8 cellular contexts compared by ENCODE assay signal in genomic region chr11:121451178-121451981, GRCh38. TPM values are rescaled to one million over a fixed set of nuclear protein-coding genes. Genes with fewer than 3 reads are reported as not detected.
DNase-seq lines count a peak whose midpoint lies in the region; ATAC-seq and TF ChIP-seq lines count a peak whose summit lies in the region.

No MANE protein-coding gene starts in this region.

- peak overlapping the region; percentile 94 for H3K27ac Mint-ChIP-seq in activated naive CD8-positive, alpha-beta T cell treated with anti-CD3 and anti-CD28 coated beads for 36 hours

- ATAC-seq in GM18502 (IDR thresholded peaks at IDR 0.05; ENCODE audit: poor library complexity, unreplicated experiment) (peak; percentile 8), IMR-90 (ENCODE audit: low read depth) (no peak), GM21528 (IDR thresholded peaks at IDR 0.05; ENCODE audit: low FRiP score, unreplicated experiment) (no peak), GM18909 (IDR thresholded peaks at IDR 0.05; ENCODE audit: poor library complexity, unreplicated experiment) (no peak)

- dilution Hi-C loops in IMR-90 (cut with HindIII; ENCODE audit: low sequenced_read_pairs, unreplicated experiment): no loop called here

- H3K27me3 ChIP-seq in IMR-90 (ENCODE audit: control insufficient read depth, insufficient read depth, low read length): peaks cover 46% of the 10 kb centered on the region
- peaks cover 14% of the 10 kb centered on the region for H3K27me3 ChIP-seq in suprapubic skin

- no peak overlapping the region for H2AK9ac ChIP-seq in IMR-90 (replicated peaks; ENCODE audit: low read depth, low read length, poor library complexity)

- TF ChIP-seq RAD21 in IMR-90 (IDR thresholded peaks at IDR 0.05; ENCODE audit: low read length): no peak

- H4K20me1 ChIP-seq in IMR-90 (ENCODE audit: insufficient read depth, low read length): no peaks in the 10 kb centered on the region

- H3K9me3 ChIP-seq in IMR-90 (ENCODE audit: control insufficient read depth, insufficient read depth, low read length) (no peaks in the 10 kb centered on the region), suprapubic skin (no peaks in the 10 kb centered on the region)

- H3K4me2 ChIP-seq in IMR-90 (ENCODE audit: low read depth, low read length): peak overlapping the region; percentile 67

- no peak for TF ChIP-seq EP300 in suprapubic skin (IDR thresholded peaks at IDR 0.05)

- 0 out of 2 replicates have a peak overlapping the region, but pooled peaks have one; percentile 17 for H3K4ac ChIP-seq in IMR-90 (ENCODE audit: low read depth, low read length)

- H2BK20ac ChIP-seq in IMR-90 (ENCODE audit: low read depth, low read length): no peak overlapping the region

- no peak overlapping the region; the same call in 1 of the 2 replicates for H3K23ac ChIP-seq in IMR-90 (ENCODE audit: low read depth, low read length)

- TF ChIP-seq POLR2A in IMR-90 (IDR thresholded peaks at IDR 0.05; ENCODE audit: low read depth, low read length): no peak
- TF ChIP-seq POLR2A in suprapubic skin (IDR thresholded peaks at IDR 0.05): no peak

- H2BK15ac ChIP-seq in IMR-90 (ENCODE audit: low read depth, low read length): no peak overlapping the region

- H3K27me3 Mint-ChIP-seq in activated naive CD8-positive, alpha-beta T cell treated with anti-CD3 and anti-CD28 coated beads for 36 hours: no peaks in the 10 kb centered on the region

- no peak overlapping the region for H4K91ac ChIP-seq in IMR-90 (ENCODE audit: insufficient read depth, low read depth, low read length)

- H3K14ac ChIP-seq in IMR-90 (replicated peaks; ENCODE audit: low read depth, low read length): no peak overlapping the region

- H2AFZ ChIP-seq in IMR-90 (replicated peaks; ENCODE audit: low read length, poor library complexity): peak overlapping the region; percentile 95

- H3K18ac ChIP-seq in IMR-90 (ENCODE audit: low read depth, low read length): no peak overlapping the region; the same call in 1 of the 2 replicates

- peak overlapping the region; percentile 91 for H3K4me3 Mint-ChIP-seq in activated naive CD8-positive, alpha-beta T cell treated with anti-CD3 and anti-CD28 coated beads for 36 hours

- TF ChIP-seq CTCF in IMR-90 (conservative IDR thresholded peaks at IDR 0.05; ENCODE audit: low read depth, low read length) (no peak), suprapubic skin (IDR thresholded peaks at IDR 0.05) (no peak)

- peaks cover 82% of the 10 kb centered on the region for H3K4me1 Mint-ChIP-seq in activated naive CD8-positive, alpha-beta T cell treated with anti-CD3 and anti-CD28 coated beads for 36 hours

- no peak overlapping the region for H4K5ac ChIP-seq in IMR-90 (ENCODE audit: low read depth, low read length)

- H3K9ac ChIP-seq in IMR-90 (ENCODE audit: low read depth, low read length): peak overlapping the region; percentile 40

- 65% methylated on average over 8 of the region's 22 CpGs; no CpG with 5 or more reads in 1 of the 2 experiments for WGBS in IMR-90 (ENCODE audit: extremely low coverage in 2 of 2, insufficient read length in 1 of 2), 2 experiments
- WGBS in suprapubic skin: 15% methylated on average over 22 of the region's 22 CpGs

- DNase-seq in IMR-90: no peak
- DNase-seq in activated naive CD8-positive, alpha-beta T cell treated with anti-CD3 and anti-CD28 coated beads for 36 hours: no peak
- peak; percentile 67 for DNase-seq in left kidney (ENCODE audit: low read depth, low spot score)
- DNase-seq in suprapubic skin (ENCODE audit: low spot score in 2 of 2): no peak
- DNase-seq in hippocampal formation (lab: John Stamatoyannopoulos, UW): no peak

- no TSS peak for BruUV-seq in IMR-90 (replicated peaks; lab: Mats Ljungman, UMichigan)

- H3K36me3 ChIP-seq in IMR-90 (ENCODE audit: control insufficient read depth, insufficient read depth, low read length): no peaks in the 10 kb centered on the region
- no peaks in the 10 kb centered on the region for H3K36me3 ChIP-seq in suprapubic skin

- H3K36me3 Mint-ChIP-seq in activated naive CD8-positive, alpha-beta T cell treated with anti-CD3 and anti-CD28 coated beads for 36 hours: peaks cover 45% of the 10 kb centered on the region

- intact Hi-C loops in IMR-90 (cut with micrococcal nuclease): no loop called here

- no peaks in the 10 kb centered on the region; a peak in 1 of 4 replicates for H3K79me1 ChIP-seq in IMR-90 (ENCODE audit: low read depth in 1 of 2, low read length in 2 of 2)

- H3K4me1 ChIP-seq in IMR-90 (ENCODE audit: control insufficient read depth, insufficient read depth, low read length) (no peaks in the 10 kb centered on the region), suprapubic skin (peaks cover 27% of the 10 kb centered on the region)

- H3K56ac ChIP-seq in IMR-90 (ENCODE audit: extremely low read depth, insufficient read depth, low read length): no peak overlapping the region

- CTCF ChIA-PET in IMR-90 (lab: Yijun Ruan, JAX): interaction anchor here (0.6 to 1.1 kb wide), 2 partner anchors 140 to 923 kb away, joined by 3 read pairs; no protein-coding TSS in a partner anchor

- H2AK5ac ChIP-seq in IMR-90 (ENCODE audit: low read depth, low read length): no peak overlapping the region

- in situ Hi-C loops in IMR-90 (cut with MboI; ENCODE audit: low sequenced_read_pairs): loop anchor here (25.0 kb wide), 1 partner anchor 661 kb away; the partner anchor contains the start of gene BLID

- POLR2A ChIA-PET in IMR-90 (lab: Charles Lee; ENCODE audit: unreplicated experiment): no interaction called here

- no peak overlapping the region for H2BK5ac ChIP-seq in IMR-90 (ENCODE audit: low read depth, low read length, poor library complexity, severe bottlenecking)

- 0 out of 4 replicates have a peak overlapping the region, but pooled peaks of 1 of the 2 experiments have one; percentile 12 for H4K8ac ChIP-seq in IMR-90 (ENCODE audit: low read depth in 2 of 2, low read length in 2 of 2)

- H3K9me1 ChIP-seq in IMR-90 (ENCODE audit: insufficient read depth, low read length): no peaks in the 10 kb centered on the region

- peak overlapping the region; percentile 57; the same call in 1 of the 2 replicates for H2BK120ac ChIP-seq in IMR-90 (ENCODE audit: low read depth, low read length)

- H3K4me3 ChIP-seq in IMR-90 (ENCODE audit: insufficient read depth, low read depth, low read length) (peak overlapping the region; percentile 92), suprapubic skin (peak overlapping the region; percentile 86)

- no peaks in the 10 kb centered on the region for H3K9me3 Mint-ChIP-seq in activated naive CD8-positive, alpha-beta T cell treated with anti-CD3 and anti-CD28 coated beads for 36 hours

- no peak overlapping the region for H3K27ac ChIP-seq in IMR-90 (ENCODE audit: insufficient read depth, low read length)
- H3K27ac ChIP-seq in suprapubic skin: peak overlapping the region; percentile 45

TF ChIP-seq in IMR-90, 13 proteins besides CTCF, POLR2A, EP300 and RAD21:
- TF ChIP-seq MXI1 (IDR thresholded peaks at IDR 0.05; ENCODE audit: borderline replicate concordance, low read depth, low read length): no peak
- TF ChIP-seq CEBPB (IDR thresholded peaks at IDR 0.05; ENCODE audit: low read depth, low read length): no peak
- no peak for TF ChIP-seq MAFK (IDR thresholded peaks at IDR 0.05; ENCODE audit: low read depth, low read length)
- no peak for TF ChIP-seq NFE2L2 (IDR thresholded peaks at IDR 0.05; ENCODE audit: low read depth, low read length)
- no peak for TF ChIP-seq FOS (IDR thresholded peaks at IDR 0.05; ENCODE audit: low read depth, low read length)
- no peak for TF ChIP-seq SMC3 (IDR thresholded peaks at IDR 0.05; ENCODE audit: low read depth, low read length)
- no peak for TF ChIP-seq MAZ (IDR thresholded peaks at IDR 0.05; ENCODE audit: borderline replicate concordance, low read depth, low read length)
- TF ChIP-seq BHLHE40 (IDR thresholded peaks at IDR 0.05; ENCODE audit: low read depth, low read length): no peak
- no peak for TF ChIP-seq ELK1 (IDR thresholded peaks at IDR 0.05; ENCODE audit: borderline replicate concordance, low read depth, low read length)
- no peak for TF ChIP-seq RFX5 (IDR thresholded peaks at IDR 0.05; ENCODE audit: low read depth, low read length)

RNA-seq across cellular contexts. Expression of gene SORL1, which starts 0.7 kb away (rescaled TPM):
- total RNA-seq in IMR-90 (2012; rRNA removed) (1.9 and 2.0 TPM in 2 replicates), suprapubic skin (10 to 100 TPM; 12.1 to 42.8 (median 21.0) TPM)
- 1.0 and 1.2 TPM in 2 replicates for polyA plus RNA-seq in IMR-90 (2012; rRNA removed)
- polyA plus RNA-seq in IMR-90 (2012; cell fraction: cytosol; rRNA removed): 1.1 TPM in 2 replicates
- polyA plus RNA-seq in IMR-90 (2012; cell fraction: nucleus; rRNA removed; ENCODE audit: low replicate concordance): 1.4 and 1.9 TPM in 2 replicates
- 10 to 100 TPM; 47.5 to 47.9 TPM for total RNA-seq in activated naive CD8-positive, alpha-beta T cell treated with anti-CD3 and anti-CD28 coated beads for 36 hours
